ENCODE assay signal across 2 cellular contexts in genomic region chr4:8849266-8850073, GRCh38.
TF ChIP-seq lines count a peak whose summit lies in the region.

No MANE protein-coding gene starts in this region.

TF ChIP-seq in SK-N-SH, 30 proteins besides CTCF, POLR2A, EP300 and RAD21 (continued from another document):
- TF ChIP-seq PBX3 (IDR thresholded peaks at IDR 0.05) (no peak), GATA2 (CRISPR knock-in tag; IDR thresholded peaks at IDR 0.05) (no peak), REST (IDR thresholded peaks at IDR 0.05; ENCODE audit: low read depth, low read length) (no peak), JUND (IDR thresholded peaks at IDR 0.05) (no peak), POLR2AphosphoS5 (IDR thresholded peaks at IDR 0.05; ENCODE audit: low read depth, low read length) (no peak), CHD2 (IDR thresholded peaks at IDR 0.05; ENCODE audit: low read length, partially characterized antibody) (no peak), NFIC (IDR thresholded peaks at IDR 0.05; ENCODE audit: borderline replicate concordance) (no peak), RXRA (IDR thresholded peaks at IDR 0.05; ENCODE audit: borderline replicate concordance, low read depth) (no peak)

TF ChIP-seq in SK-N-SH treated with all-trans-retinoic acid at 6 μM for 48 hours, 23 proteins besides CTCF, POLR2A, EP300 and RAD21 (continued from another document):
- TF ChIP-seq TSHZ2 (CRISPR knock-in tag; IDR thresholded peaks at IDR 0.05) (no peak), ARNTL (CRISPR knock-in tag; IDR thresholded peaks at IDR 0.05; ENCODE audit: borderline replicate concordance, low read depth) (no peak), ESRRG (CRISPR knock-in tag; IDR thresholded peaks at IDR 0.05) (no peak), ZNF70 (CRISPR knock-in tag; IDR thresholded peaks at IDR 0.05) (no peak), TOX (CRISPR knock-in tag; IDR thresholded peaks at IDR 0.05; ENCODE audit: borderline replicate concordance) (no peak), ZNF565 (CRISPR knock-in tag; conservative IDR thresholded peaks at IDR 0.05; ENCODE audit: low read depth) (no peak), CSRNP3 (CRISPR knock-in tag; IDR thresholded peaks at IDR 0.05) (no peak), ZC3H10 (CRISPR knock-in tag; IDR thresholded peaks at IDR 0.05) (no peak), SNAI2 (CRISPR knock-in tag; IDR thresholded peaks at IDR 0.05) (no peak), RARB (CRISPR knock-in tag; IDR thresholded peaks at IDR 0.05) (no peak), PPARA (CRISPR knock-in tag; IDR thresholded peaks at IDR 0.05; ENCODE audit: borderline replicate concordance) (no peak)
